8 cellular contexts compared by ENCODE assay signal in genomic region chr1:97138515-97139032, GRCh38.
A peak's percentile ranks its signal among the peaks of the same experiment; 100 is the strongest.
DNase-seq lines count a peak whose midpoint lies in the region; ATAC-seq and TF ChIP-seq lines count a peak whose summit lies in the region.

No MANE protein-coding gene starts in this region.

- 0 out of 3 replicates have a peak, but pooled peaks have one; percentile 5 for TF ChIP-seq CTCF in H9 (conservative IDR thresholded peaks at IDR 0.05)
- peak; percentile 29; the same call in 1 of the 2 replicates for TF ChIP-seq CTCF in OCI-LY7 (conservative IDR thresholded peaks at IDR 0.05; ENCODE audit: low read length)
- TF ChIP-seq CTCF in hepatocyte (IDR thresholded peaks at IDR 0.05; ENCODE audit: poor library complexity): no peak

- no peak overlapping the region for H3K27ac Mint-ChIP-seq in H9
- H3K27ac Mint-ChIP-seq in activated CD4-positive, alpha-beta T cell treated with anti-CD3 and anti-CD28 coated beads, Interleukin-2, amount 10 ng/mL, durations not matched to agents 7 days and 5 days: no peak overlapping the region

- peaks cover 5 to 7% of the 10 kb centered on the region in 2 experiments for H3K4me1 Mint-ChIP-seq in H9
- H3K4me1 Mint-ChIP-seq in activated CD4-positive, alpha-beta T cell treated with anti-CD3 and anti-CD28 coated beads, Interleukin-2, amount 10 ng/mL, durations not matched to agents 7 days and 5 days: peaks cover 3% of the 10 kb centered on the region

- no peaks in the 10 kb centered on the region for H3K27me3 Mint-ChIP-seq in H9 (ENCODE audit: low read depth)
- H3K27me3 Mint-ChIP-seq in activated CD4-positive, alpha-beta T cell treated with anti-CD3 and anti-CD28 coated beads, Interleukin-2, amount 10 ng/mL, durations not matched to agents 7 days and 5 days: no peaks in the 10 kb centered on the region

- no peak overlapping the region for H3K27ac ChIP-seq in H9 (ENCODE audit: insufficient read length, low read depth, low read length)
- H3K27ac ChIP-seq in OCI-LY7 (ENCODE audit: low read depth, low read length, poor library complexity, severe bottlenecking): no peak overlapping the region
- no peak overlapping the region for H3K27ac ChIP-seq in hepatocyte

- H3K4me3 Mint-ChIP-seq in H9: no peak overlapping the region
- H3K4me3 Mint-ChIP-seq in activated CD4-positive, alpha-beta T cell treated with anti-CD3 and anti-CD28 coated beads, Interleukin-2, amount 10 ng/mL, durations not matched to agents 7 days and 5 days: no peak overlapping the region

- H3K4me3 ChIP-seq in OCI-LY7 (ENCODE audit: low read depth, low read length, poor library complexity, severe bottlenecking) (no peak overlapping the region), hepatocyte (no peak overlapping the region)

- H3K36me3 ChIP-seq in OCI-LY7 (ENCODE audit: insufficient read depth, low read length): no peaks in the 10 kb centered on the region
- no peaks in the 10 kb centered on the region for H3K36me3 ChIP-seq in hepatocyte (replicated peaks; ENCODE audit: insufficient read depth, low read depth)

- H3T11ph ChIP-seq in H9 (ENCODE audit: low read length): no peak overlapping the region

- H3K36me3 Mint-ChIP-seq in H9 (ENCODE audit: insufficient read depth in 1 of 3, low read depth in 3 of 3): no peaks in the 10 kb centered on the region
- no peaks in the 10 kb centered on the region for H3K36me3 Mint-ChIP-seq in activated CD4-positive, alpha-beta T cell treated with anti-CD3 and anti-CD28 coated beads, Interleukin-2, amount 10 ng/mL, durations not matched to agents 7 days and 5 days (ENCODE audit: low read depth)

- H3K4me2 ChIP-seq in H9 (ENCODE audit: insufficient read depth, insufficient read length, low read length): no peak overlapping the region
- H3K4me2 ChIP-seq in OCI-LY7 (ENCODE audit: low read length): peak overlapping the region; percentile 31
- H3K4me2 ChIP-seq in hepatocyte: no peak overlapping the region

- CTCF ChIA-PET in OCI-LY7 (lab: Charles Lee; ENCODE audit: unreplicated experiment): interaction anchor here (1.0 kb wide), 1 partner anchor 12 kb away, joined by 3 read pairs; no protein-coding TSS in a partner anchor
- CTCF ChIA-PET in activated CD4-positive, alpha-beta T cell treated with anti-CD3 and anti-CD28 coated beads, Interleukin-2, amount 10 ng/mL, durations not matched to agents 7 days and 5 days (lab: Charles Lee): interaction anchor here (0.6 kb wide), 1 partner anchor 10 kb away, joined by 3 read pairs; no protein-coding TSS in a partner anchor

- WGBS in H9 (ENCODE audit: extremely low coverage, insufficient read length, low lambda C conversion rate): no CpG with 5 or more reads among the region's 4 CpGs
- 56% methylated on average over 4 of the region's 4 CpGs for WGBS in hepatocyte (ENCODE audit: low lambda C conversion rate, missing lambda C conversion rate)

- no peak overlapping the region for H3K56ac ChIP-seq in H9 (ENCODE audit: insufficient read length, low read depth, low read length)

- H2BK15ac ChIP-seq in H9 (ENCODE audit: low read depth, low read length): no peak overlapping the region

- no TSS peak for BruUV-seq in OCI-LY7 (replicated peaks; lab: Mats Ljungman, UMichigan)

- no peak overlapping the region for H2BK120ac ChIP-seq in H9 (ENCODE audit: low read depth, low read length, poor library complexity, severe bottlenecking)

- H2AFZ ChIP-seq in H9 (ENCODE audit: low read length): no peak overlapping the region
- peak overlapping the region; percentile 44; the same call in 1 of the 2 replicates for H2AFZ ChIP-seq in OCI-LY7 (ENCODE audit: low read length)
- H2AFZ ChIP-seq in hepatocyte: no peak overlapping the region

- no peak overlapping the region for H2AK5ac ChIP-seq in H9 (ENCODE audit: insufficient read length, low read length)

- no peak overlapping the region for H4K8ac ChIP-seq in H9 (replicated peaks; ENCODE audit: insufficient read length, low read depth, low read length)

- H3K14ac ChIP-seq in H9 (ENCODE audit: insufficient read depth, low read length): no peak overlapping the region

- H3K4me1 ChIP-seq in H9 (ENCODE audit: insufficient read depth, low read length): peaks cover 2% of the 10 kb centered on the region; the same call in 1 of the 2 replicates
- H3K4me1 ChIP-seq in OCI-LY7 (ENCODE audit: insufficient read depth, low read length, poor library complexity, severe bottlenecking): peaks cover 8% of the 10 kb centered on the region
- no peaks in the 10 kb centered on the region for H3K4me1 ChIP-seq in hepatocyte (ENCODE audit: insufficient read depth)

- H2BK20ac ChIP-seq in H9 (ENCODE audit: low read depth, low read length, poor library complexity, severe bottlenecking): no peak overlapping the region

- no peak overlapping the region for H3K18ac ChIP-seq in H9 (ENCODE audit: insufficient read length, low read depth, low read length)

- no peak overlapping the region for H2BK12ac ChIP-seq in H9 (ENCODE audit: insufficient read length, low read depth, low read length)

- H3K9me3 ChIP-seq in H9 (ENCODE audit: control insufficient read depth, low read depth, low read length) (no peaks in the 10 kb centered on the region), OCI-LY7 (ENCODE audit: low read length) (no peaks in the 10 kb centered on the region), hepatocyte (ENCODE audit: low read depth) (no peaks in the 10 kb centered on the region)

- H3K79me2 ChIP-seq in H9 (ENCODE audit: insufficient read depth, low read length) (no peaks in the 10 kb centered on the region), OCI-LY7 (ENCODE audit: insufficient read depth, low read depth, low read length) (no peaks in the 10 kb centered on the region), hepatocyte (no peaks in the 10 kb centered on the region)

- no peak overlapping the region for H3K23ac ChIP-seq in H9 (ENCODE audit: insufficient read length, low read depth, low read length)

- no peak overlapping the region for H2BK5ac ChIP-seq in H9 (ENCODE audit: insufficient read length, low read length)

- H3K9me3 Mint-ChIP-seq in H9: no peaks in the 10 kb centered on the region
- no peaks in the 10 kb centered on the region for H3K9me3 Mint-ChIP-seq in activated CD4-positive, alpha-beta T cell treated with anti-CD3 and anti-CD28 coated beads, Interleukin-2, amount 10 ng/mL, durations not matched to agents 7 days and 5 days

- peak; percentile 59 for ATAC-seq in GM18498 (IDR thresholded peaks at IDR 0.05; ENCODE audit: unreplicated experiment)

- POLR2A ChIA-PET in OCI-LY7 (lab: Charles Lee): interaction anchor here (0.6 to 0.9 kb wide), 5 partner anchors 10 to 1574 kb away, joined by 3 to 4 read pairs (median 3); no protein-coding TSS in a partner anchor
- POLR2A ChIA-PET in activated CD4-positive, alpha-beta T cell treated with anti-CD3 and anti-CD28 coated beads, Interleukin-2, amount 10 ng/mL, durations not matched to agents 7 days and 5 days (lab: Charles Lee): no interaction called here

- no peaks in the 10 kb centered on the region for H3K23me2 ChIP-seq in H9 (ENCODE audit: insufficient read length, low read depth, low read length, poor library complexity, severe bottlenecking)

- H3K4ac ChIP-seq in H9 (ENCODE audit: low read depth, low read length): no peak overlapping the region

- no peak overlapping the region for H3K9ac ChIP-seq in H9 (ENCODE audit: extremely low read depth, insufficient read length, low read length)

- H3K27me3 ChIP-seq in H9 (ENCODE audit: insufficient read depth, low read length) (no peaks in the 10 kb centered on the region), hepatocyte (no peaks in the 10 kb centered on the region)

- DNase-seq in H9: no peak
- no peak for DNase-seq in OCI-LY7 (ENCODE audit: low spot score)
- DNase-seq in midbrain (lab: John Stamatoyannopoulos, UW): peak; percentile 50
- no peak for DNase-seq in hepatocyte (ENCODE audit: low spot score)
- DNase-seq in DMS79 treated with DMSO at 0.1 percent for 48 hours (lab: John Stamatoyannopoulos, UW): no peak
- no peak for DNase-seq in activated CD4-positive, alpha-beta T cell treated with anti-CD3 and anti-CD28 coated beads, Interleukin-2, amount 10 ng/mL, durations not matched to agents 7 days and 5 days
- DNase-seq in activated CD8-positive, alpha-beta memory T cell treated with anti-CD3 and anti-CD28 coated beads, Interleukin-2, amount 50 U/mL, for 4 hours: no peak

- no peak overlapping the region for H4K5ac ChIP-seq in H9 (ENCODE audit: insufficient read length, low read depth, low read length)

- H3K9me2 ChIP-seq in OCI-LY7 (ENCODE audit: insufficient read depth, low read length): no peaks in the 10 kb centered on the region
- H3K9me2 ChIP-seq in hepatocyte (replicated peaks; ENCODE audit: insufficient read depth): no peaks in the 10 kb centered on the region

- no peaks in the 10 kb centered on the region for H3K79me1 ChIP-seq in H9 (ENCODE audit: insufficient read depth, low read depth, low read length, poor library complexity, severe bottlenecking)

- H4K20me1 ChIP-seq in H9 (ENCODE audit: control insufficient read depth, insufficient read depth, insufficient read length): no peaks in the 10 kb centered on the region
- no peaks in the 10 kb centered on the region for H4K20me1 ChIP-seq in OCI-LY7 (ENCODE audit: insufficient read depth, low read length)
- H4K20me1 ChIP-seq in hepatocyte (ENCODE audit: insufficient read depth, poor library complexity, severe bottlenecking): no peaks in the 10 kb centered on the region

- intact Hi-C loops in OCI-LY7 (cut with micrococcal nuclease; ENCODE audit: unreplicated experiment): no loop called here

- H4K91ac ChIP-seq in H9 (ENCODE audit: insufficient read length, low read depth, low read length): no peak overlapping the region
